Comparison of ENCODE assay signal across 13 cellular contexts in genomic region chr3:50211930-50212329, GRCh38. TPM values are rescaled to one million over a fixed set of nuclear protein-coding genes. Genes with fewer than 3 reads are reported as not detected.
A peak's percentile ranks its signal among the peaks of the same experiment; 100 is the strongest.
DNase-seq lines count a peak whose midpoint lies in the region; ATAC-seq, FAIRE-seq and TF ChIP-seq lines count a peak whose summit lies in the region.
"Had no signal": no experiment of that assay in that cellular context is flagged by ENCODE, and none has a peak within 500 bp of the region (broad histone marks: within the 10 kb centered on the region; RNA-seq: fewer than 3 reads in every experiment).

No MANE protein-coding gene starts in this region.

- H3K4me3 Mint-ChIP-seq in activated naive CD8-positive, alpha-beta T cell treated with anti-CD3 and anti-CD28 coated beads, Interleukin-2, amount 50 U/mL, for 24 hours, result no peak overlapping the region
- no peak overlapping the region for H3K4me3 Mint-ChIP-seq in type B pancreatic cell

- no peaks in the 10 kb centered on the region for H3K79me1 ChIP-seq in mesenchymal stem cell (replicated peaks; ENCODE audit: low read length, poor library complexity, severe bottlenecking)

- no peak overlapping the region for H3K27ac ChIP-seq in mesenchymal stem cell (ENCODE audit: low read length, poor library complexity, severe bottlenecking)

- H3K36me3 Mint-ChIP-seq in activated naive CD8-positive, alpha-beta T cell treated with anti-CD3 and anti-CD28 coated beads, Interleukin-2, amount 50 U/mL, for 24 hours (ENCODE audit: low read depth), result no peaks in the 10 kb centered on the region
- no peaks in the 10 kb centered on the region for H3K36me3 Mint-ChIP-seq in type B pancreatic cell

- no peak overlapping the region for H2BK120ac ChIP-seq in mesenchymal stem cell (ENCODE audit: low read depth, low read length)

- H2BK15ac ChIP-seq in mesenchymal stem cell (ENCODE audit: low read depth, poor library complexity, severe bottlenecking), result no peak overlapping the region

- H4K8ac ChIP-seq in mesenchymal stem cell (ENCODE audit: low read length), result peak overlapping the region; percentile 36

- H3K14ac ChIP-seq in mesenchymal stem cell (ENCODE audit: low read length in 2 of 2), result no peak overlapping the region

- H3K23ac ChIP-seq in mesenchymal stem cell (ENCODE audit: low read length in 2 of 2), result no peak overlapping the region

- H3K27ac Mint-ChIP-seq in activated naive CD8-positive, alpha-beta T cell treated with anti-CD3 and anti-CD28 coated beads, Interleukin-2, amount 50 U/mL, for 24 hours, result no peak overlapping the region
- H3K27ac Mint-ChIP-seq in type B pancreatic cell, result no peak overlapping the region

- H3K27me3 Mint-ChIP-seq in activated naive CD8-positive, alpha-beta T cell treated with anti-CD3 and anti-CD28 coated beads, Interleukin-2, amount 50 U/mL, for 24 hours, result peaks cover 10% of the 10 kb centered on the region
- peaks cover 6% of the 10 kb centered on the region for H3K27me3 Mint-ChIP-seq in type B pancreatic cell

- H3K4me3 ChIP-seq in mesenchymal stem cell (ENCODE audit: insufficient read depth in 1 of 2, low read depth in 1 of 2, low read length in 2 of 2), result no peak overlapping the region

- H4K91ac ChIP-seq in mesenchymal stem cell (ENCODE audit: low read length), result peak overlapping the region; percentile 43

- H3K4ac ChIP-seq in mesenchymal stem cell (ENCODE audit: low read depth in 1 of 2, low read length in 2 of 2), result no peak overlapping the region

- H3K9me3 ChIP-seq in mesenchymal stem cell (ENCODE audit: control insufficient read depth, low read length), result no peaks in the 10 kb centered on the region

- no peak for FAIRE-seq in GM12891 (lab: Jason Lieb, UNC)
- FAIRE-seq: endothelial cell of umbilical vein, small intestine had no signal

- ATAC-seq in activated naive CD8-positive, alpha-beta T cell treated with anti-CD3 and anti-CD28 coated beads, Interleukin-2, amount 50 U/mL, for 24 hours, result peak; percentile 90
- no peak for ATAC-seq in GM21619 (IDR thresholded peaks at IDR 0.05; ENCODE audit: unreplicated experiment)
- ATAC-seq: Right ventricle myocardium inferior had no signal

- H3K18ac ChIP-seq in mesenchymal stem cell (ENCODE audit: low read depth in 1 of 2, low read length in 2 of 2), result no peak overlapping the region

- TF ChIP-seq POLR2A in GM12891 (IDR thresholded peaks at IDR 0.05; ENCODE audit: low read depth, low read length), result no peak

- no peak overlapping the region for H2AK5ac ChIP-seq in mesenchymal stem cell (ENCODE audit: low read length, severe bottlenecking)

- H3K4me1 Mint-ChIP-seq in activated naive CD8-positive, alpha-beta T cell treated with anti-CD3 and anti-CD28 coated beads, Interleukin-2, amount 50 U/mL, for 24 hours, result peaks cover 4% of the 10 kb centered on the region
- H3K4me1 Mint-ChIP-seq in type B pancreatic cell (ENCODE audit: unreplicated experiment), result peaks cover 13% of the 10 kb centered on the region

- H3K4me1 ChIP-seq in mesenchymal stem cell (ENCODE audit: control insufficient read depth, insufficient read depth, low read depth, low read length), result peaks cover 6% of the 10 kb centered on the region

- peak; percentile 66 for DNase-seq in EH (ENCODE audit: low read depth)
- DNase-seq in M059J (ENCODE audit: low read depth), result peak; percentile 59
- peak; percentile 71 for DNase-seq in activated naive CD8-positive, alpha-beta T cell treated with anti-CD3 and anti-CD28 coated beads, Interleukin-2, amount 50 U/mL, for 24 hours
- DNase-seq in mesenchymal stem cell, result peak; percentile 32
- no peak for DNase-seq in type B pancreatic cell (ENCODE audit: extremely low spot score, unreplicated experiment)
- DNase-seq in NCI-H1092 treated with DMSO at 0.1 percent for 48 hours (lab: John Stamatoyannopoulos, UW), result no peak
- no peak for DNase-seq in GM12891 (ENCODE audit: insufficient read length, low spot score)
- DNase-seq: COR-L47, NCI-H146, small intestine had no signal

- no peak overlapping the region for H3K9ac ChIP-seq in mesenchymal stem cell (ENCODE audit: low read length)

- H3K36me3 ChIP-seq in mesenchymal stem cell (ENCODE audit: control insufficient read depth in 1 of 2, insufficient read depth in 2 of 2, low read depth in 1 of 2, low read length in 2 of 2), result no peaks in the 10 kb centered on the region

- no peak overlapping the region for H2AFZ ChIP-seq in mesenchymal stem cell (ENCODE audit: low read depth, low read length)

- H3K4me2 ChIP-seq in mesenchymal stem cell (ENCODE audit: low read length, poor library complexity, severe bottlenecking), result no peak overlapping the region

- TF ChIP-seq CTCF in type B pancreatic cell (conservative IDR thresholded peaks at IDR 0.05), result no peak

- H2BK12ac ChIP-seq in mesenchymal stem cell (ENCODE audit: low read length in 2 of 2), result no peak overlapping the region

- no peaks in the 10 kb centered on the region for H3K9me3 Mint-ChIP-seq in activated naive CD8-positive, alpha-beta T cell treated with anti-CD3 and anti-CD28 coated beads, Interleukin-2, amount 50 U/mL, for 24 hours
- H3K9me3 Mint-ChIP-seq in type B pancreatic cell, result no peaks in the 10 kb centered on the region

- peaks cover 23 to 48% of the 10 kb centered on the region in 2 experiments for H3K27me3 ChIP-seq in mesenchymal stem cell (ENCODE audit: control insufficient read depth in 1 of 2, insufficient read depth in 1 of 2, low read length in 2 of 2)

- no peak overlapping the region for H2BK5ac ChIP-seq in mesenchymal stem cell (ENCODE audit: low read depth, low read length, poor library complexity, severe bottlenecking)

- WGBS in mesenchymal stem cell, result 88% methylated on average over 2 of the region's 2 CpGs

TF ChIP-seq in GM12891, 5 proteins besides CTCF, POLR2A, EP300 and RAD21:
- TF ChIP-seq SPI1 (IDR thresholded peaks at IDR 0.05; ENCODE audit: low read depth, low read length) (no peak), POLR2AphosphoS5 (IDR thresholded peaks at IDR 0.05; ENCODE audit: low read depth, low read length) (no peak)

RNA-seq across cellular contexts. Expression of gene SLC38A3, which starts 6.9 kb away (rescaled TPM):
- 0.89 and 0.96 TPM in 2 replicates for total RNA-seq in M059J (2014; rRNA removed; shearing (Covaris generic))
- 0.01 TPM for polyA plus RNA-seq in mesenchymal stem cell (2013, experiment 1 of 2)
- polyA plus RNA-seq in mesenchymal stem cell (2013, experiment 2 of 2), result 0.03 TPM
- 6.0 and 11.0 TPM in 2 replicates for total RNA-seq in type B pancreatic cell (ENCODE audit: low replicate concordance)
- polyA plus RNA-seq in GM12891 (2012; ENCODE audit: low read depth, missing spikeins), result not detected

RNA-seq across cellular contexts. Expression of gene GNAT1, which starts 20.5 kb away (rescaled TPM):
- not detected in 2 replicates for total RNA-seq in M059J (2014; rRNA removed; shearing (Covaris generic))
- not detected for polyA plus RNA-seq in mesenchymal stem cell (2013, experiment 1 of 2)
- not detected for polyA plus RNA-seq in mesenchymal stem cell (2013, experiment 2 of 2)
- 0.71 TPM in 1 of 2 replicates, not detected in the other for total RNA-seq in type B pancreatic cell (ENCODE audit: low replicate concordance)
- not detected for polyA plus RNA-seq in GM12891 (2012; ENCODE audit: low read depth, missing spikeins)
- total RNA-seq: Right ventricle myocardium inferior had no signal
- polyA plus RNA-seq: endothelial cell of umbilical vein, small intestine had no signal

RNA-seq across cellular contexts. Expression of gene GNAI2, which starts 24.1 kb away (rescaled TPM):
- 232 and 259 TPM in 2 replicates for total RNA-seq in M059J (2014; rRNA removed; shearing (Covaris generic))
- 474 TPM for polyA plus RNA-seq in mesenchymal stem cell (2013, experiment 1 of 2)
- polyA plus RNA-seq in mesenchymal stem cell (2013, experiment 2 of 2), result 480 TPM
- total RNA-seq in type B pancreatic cell (ENCODE audit: low replicate concordance), result 140 and 145 TPM in 2 replicates
- polyA plus RNA-seq in GM12891 (2012; ENCODE audit: low read depth, missing spikeins), result 177 TPM

RNA-seq across cellular contexts. Expression of gene SEMA3F, which starts 56.8 kb away (rescaled TPM):
- total RNA-seq in M059J (2014; rRNA removed; shearing (Covaris generic)), result 3.7 and 6.6 TPM in 2 replicates
- 23.6 TPM for polyA plus RNA-seq in mesenchymal stem cell (2013, experiment 1 of 2)
- 23.0 TPM for polyA plus RNA-seq in mesenchymal stem cell (2013, experiment 2 of 2)
- total RNA-seq in type B pancreatic cell (ENCODE audit: low replicate concordance), result 41.9 and 48.0 TPM in 2 replicates
- polyA plus RNA-seq in GM12891 (2012; ENCODE audit: low read depth, missing spikeins), result 0.19 TPM

RNA-seq across cellular contexts. Expression of gene SEMA3B, which starts 57.0 kb away (rescaled TPM):
- total RNA-seq in M059J (2014; rRNA removed; shearing (Covaris generic)), result 12.0 and 22.5 TPM in 2 replicates
- 4.7 TPM for polyA plus RNA-seq in mesenchymal stem cell (2013, experiment 1 of 2)
- 4.8 TPM for polyA plus RNA-seq in mesenchymal stem cell (2013, experiment 2 of 2)
- 18.4 and 34.8 TPM in 2 replicates for total RNA-seq in type B pancreatic cell (ENCODE audit: low replicate concordance)
- polyA plus RNA-seq in GM12891 (2012; ENCODE audit: low read depth, missing spikeins), result 0.35 TPM

Comparison
In these comparisons a context has a peak if more than half of its experiments do, and no peak if none do; other contexts are left out.
1. DNase-seq: peak in EH (single experiment), M059J (single experiment), activated naive CD8-positive, alpha-beta T cell treated with anti-CD3 and anti-CD28 coated beads, Interleukin-2, amount 50 U/mL, for 24 hours (single experiment) and mesenchymal stem cell (single experiment); none in type B pancreatic cell (single experiment), NCI-H1092 treated with DMSO at 0.1 percent for 48 hours (single experiment) and GM12891 (single experiment).